27 cellular contexts compared by ENCODE assay signal in the genomic region with DNA sequence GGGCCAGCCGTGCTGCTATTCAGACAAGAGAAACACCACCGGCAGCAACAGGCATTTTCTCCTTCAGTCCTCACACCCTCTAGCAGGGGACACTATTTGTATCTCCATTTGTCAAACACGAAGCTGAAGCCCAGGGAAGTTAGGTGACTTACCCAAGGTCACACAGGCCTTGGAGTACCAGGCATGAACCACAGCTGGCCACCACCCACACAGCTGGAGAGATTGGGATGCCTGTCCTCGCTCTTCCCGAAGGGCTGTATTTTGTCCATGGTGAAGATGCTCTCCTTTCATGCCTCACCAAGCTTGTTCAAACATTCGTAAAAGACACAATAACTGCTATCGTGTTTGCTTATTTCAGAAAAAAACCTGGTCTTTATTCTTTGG.
"Had no signal": no experiment of that assay in that cellular context is flagged by ENCODE, and none has a peak within 500 bp of the region (broad histone marks: within the 10 kb centered on the region; RNA-seq: fewer than 3 reads in every experiment).

No MANE protein-coding gene starts in this region.

- H3K27me3 ChIP-seq: colonic mucosa, gastrocnemius medialis, heart left ventricle had no signal

- H3K4me1 ChIP-seq: colonic mucosa, foreskin keratinocyte had no signal

- H3K27ac ChIP-seq: colonic mucosa, coronary artery, dorsolateral prefrontal cortex, epithelial cell of prostate, esophagus muscularis mucosa, esophagus squamous epithelium, foreskin keratinocyte, gastrocnemius medialis, gastroesophageal sphincter, heart left ventricle, heart right ventricle had no signal

- ATAC-seq: effector memory CD8-positive, alpha-beta T cell; esophagus mucosa; foreskin keratinocyte; gastrocnemius medialis; gastroesophageal sphincter had no signal

- FAIRE-seq: colon, endometrium, endothelial cell of umbilical vein, frontal cortex had no signal

- H3K4me3 ChIP-seq: colonic mucosa, coronary artery, dorsolateral prefrontal cortex, esophagus muscularis mucosa, esophagus squamous epithelium, gastrocnemius medialis, gastroesophageal sphincter, heart left ventricle, heart right ventricle had no signal

- H3K36me3 ChIP-seq: colonic mucosa, esophagus muscularis mucosa, esophagus squamous epithelium, gastrocnemius medialis, gastroesophageal sphincter, heart left ventricle, heart right ventricle had no signal

- H3K9me3 ChIP-seq: colonic mucosa, esophagus squamous epithelium, gastrocnemius medialis, gastroesophageal sphincter had no signal

- DNase-seq: colonic mucosa; cortex of kidney; dermis blood vessel endothelial cell; effector CD4-positive, alpha-beta T cell; effector CD8-positive, alpha-beta T cell; effector memory CD4-positive, alpha-beta T cell; effector memory CD8-positive, alpha-beta T cell; endodermal cell; erythroblast; esophagus squamous epithelium; foreskin keratinocyte; foreskin melanocyte; gastrocnemius medialis; glutamatergic neuron; head of caudate nucleus; heart right ventricle had no signal
